In the genomic region with DNA sequence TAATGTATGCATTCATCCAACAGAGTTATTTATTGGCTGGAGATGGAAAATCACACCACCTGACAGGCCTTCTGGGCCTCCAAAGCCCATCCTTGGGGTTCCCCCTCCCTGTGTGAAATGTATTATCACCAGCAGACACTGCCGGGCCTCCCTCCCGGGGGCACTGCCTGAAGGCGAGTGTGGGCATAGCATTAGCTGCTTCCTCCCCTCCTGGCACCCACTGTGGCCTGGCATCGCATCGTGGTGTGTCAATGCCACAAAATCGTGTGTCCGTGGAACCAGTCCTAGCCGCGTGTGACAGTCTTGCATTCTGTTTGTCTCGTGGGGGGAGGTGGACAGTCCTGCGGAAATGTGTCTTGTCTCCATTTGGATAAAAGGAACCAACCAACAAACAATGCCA, we compare ENCODE assay signal across 1 cellular context.
TF ChIP-seq lines count a peak whose summit lies in the region.

No MANE protein-coding gene starts in this region.

TF ChIP-seq in endothelial cell of umbilical vein, 7 proteins besides CTCF, POLR2A, EP300 and RAD21:
- TF ChIP-seq JUN (IDR thresholded peaks at IDR 0.05; ENCODE audit: borderline replicate concordance, insufficient read depth, insufficient read length, low read depth) (no peak), FOS (IDR thresholded peaks at IDR 0.05; ENCODE audit: borderline replicate concordance, insufficient read depth, low read length) (no peak), EZH2 (IDR thresholded peaks at IDR 0.05; ENCODE audit: borderline replicate concordance, low read depth, low read length, severe bottlenecking) (no peak), GATA2 (IDR thresholded peaks at IDR 0.05; ENCODE audit: insufficient read depth, insufficient read length, low read depth, low read length) (no peak), MYC (IDR thresholded peaks at IDR 0.05; ENCODE audit: low read depth, low read length) (no peak), POLR2AphosphoS5 (IDR thresholded peaks at IDR 0.05; ENCODE audit: insufficient read depth, low read depth, low read length) (no peak)
- TF ChIP-seq, protein P1, sequence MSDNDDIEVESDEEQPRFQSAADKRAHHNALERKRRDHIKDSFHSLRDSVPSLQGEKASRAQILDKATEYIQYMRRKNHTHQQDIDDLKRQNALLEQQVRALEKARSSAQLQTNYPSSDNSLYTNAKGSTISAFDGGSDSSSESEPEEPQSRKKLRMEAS (IDR thresholded peaks at IDR 0.05; ENCODE audit: insufficient read depth, insufficient read length): no peak
TF ChIP-seq in endothelial cell of umbilical vein: peak in this region for 0.
